ENCODE assay signal across 8 cellular contexts in the genomic region with DNA sequence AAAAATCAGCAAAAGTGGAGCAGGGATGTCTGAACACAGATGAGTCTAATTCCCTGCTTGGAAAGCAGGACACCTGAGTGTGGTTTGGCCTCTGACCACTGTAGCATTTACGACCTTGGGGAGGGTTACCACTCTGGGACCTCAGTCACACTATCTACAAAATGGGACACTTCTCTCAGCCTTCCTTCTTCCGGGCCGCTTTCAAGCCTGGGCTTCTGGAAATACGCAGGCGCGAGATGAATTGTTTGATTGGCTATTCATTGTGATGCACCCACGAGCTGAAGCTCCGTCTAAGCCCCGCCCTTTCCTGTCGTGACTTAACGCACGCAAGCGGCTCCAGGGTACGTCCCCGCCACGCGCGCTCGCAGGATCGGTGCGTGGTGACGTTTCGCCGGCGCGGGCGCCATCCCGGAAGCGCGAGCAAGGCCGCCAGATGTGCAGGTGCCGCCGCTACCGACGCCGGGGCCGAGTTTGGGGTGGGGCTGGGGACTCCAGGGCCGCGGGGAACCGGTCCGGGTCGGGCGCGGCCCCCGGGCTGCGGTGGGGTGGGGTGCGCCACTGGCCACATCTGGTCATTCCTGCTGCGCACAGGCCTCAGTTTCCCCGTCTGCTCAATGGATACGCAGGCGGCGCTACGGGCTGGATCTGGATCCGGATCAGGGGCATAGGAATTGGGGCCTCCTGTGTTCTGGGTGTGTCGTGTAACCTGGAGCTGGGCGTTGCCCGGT.
A peak's percentile ranks its signal among the peaks of the same experiment; 100 is the strongest.
DNase-seq lines count a peak whose midpoint lies in the region; ATAC-seq and TF ChIP-seq lines count a peak whose summit lies in the region.

A gene with protein sequence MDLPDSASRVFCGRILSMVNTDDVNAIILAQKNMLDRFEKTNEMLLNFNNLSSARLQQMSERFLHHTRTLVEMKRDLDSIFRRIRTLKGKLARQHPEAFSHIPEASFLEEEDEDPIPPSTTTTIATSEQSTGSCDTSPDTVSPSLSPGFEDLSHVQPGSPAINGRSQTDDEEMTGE (plus strand): TSS at position 397 of the 728 bp plus-strand sequence. CDS start 4,187 bp downstream, outside the sequence.

- DNase-seq in AG08395 (ENCODE audit: low spot score) (peak; percentile 99), NCI-H345 treated with DMSO at 0.1 percent for 48 hours (lab: John Stamatoyannopoulos, UW; ENCODE audit: unreplicated experiment) (peak; percentile 93), iris pigment epithelial cell (ENCODE audit: low read depth) (peak; percentile 99)
- DNase-seq in activated CD4-positive, CD25-positive, alpha-beta regulatory T cell (lab: John Stamatoyannopoulos, UW): peak; percentile 92 to 98 (median 94)
- DNase-seq in central memory CD4-positive, alpha-beta T cell: peak; percentile 98
- peak; percentile 93 to 97 for DNase-seq in stimulated activated CD4-positive, alpha-beta T cell treated with anti-CD3 and anti-CD28 coated beads, Interleukin-12 subunit alpha, Interleukin-12 subunit beta, amount 100 ng/mL, for 24 hours (ENCODE audit: low read depth in 2 of 2)

- peak; percentile 81 for TF ChIP-seq POLR2A in GM18951 (IDR thresholded peaks at IDR 0.05; ENCODE audit: extremely low read depth, insufficient read depth, insufficient read length)

- in situ Hi-C loops in GM18951 (cut with MboI; ENCODE audit: low sequenced_read_pairs, unreplicated experiment): no loop called here

- peak; percentile 96 for ATAC-seq in HG03280 (IDR thresholded peaks at IDR 0.05; ENCODE audit: unreplicated experiment)

Comparison
In these comparisons a context has a peak if more than half of its experiments do, and no peak if none do; other contexts are left out.
1. Peak in every context shown above with its lines: DNase-seq and ATAC-seq.